ENCODE assay signal across 15 cellular contexts in genomic region chr3:66860771-66861170, GRCh38.
A peak's percentile ranks its signal among the peaks of the same experiment; 100 is the strongest.
DNase-seq lines count a peak whose midpoint lies in the region; ATAC-seq and FAIRE-seq lines count a peak whose summit lies in the region.
"Had no signal": no experiment of that assay in that cellular context is flagged by ENCODE, and none has a peak within 500 bp of the region (broad histone marks: within the 10 kb centered on the region; RNA-seq: fewer than 3 reads in every experiment).

No MANE protein-coding gene starts in this region.

- DNase-seq in RCC 7860 (ENCODE audit: low spot score) = peak; percentile 33
- peak; percentile 13 for DNase-seq in glomerular visceral epithelial cell (ENCODE audit: extremely low spot score)
- DNase-seq in A172 (ENCODE audit: low spot score) = no peak
- DNase-seq in NOMO-1 (lab: John Stamatoyannopoulos, UW; ENCODE audit: unreplicated experiment in 2 of 2) = no peak
- DNase-seq in hippocampal formation (lab: John Stamatoyannopoulos, UW) = no peak
- no peak for DNase-seq in ecto neural progenitor cell (ENCODE audit: low spot score)
- DNase-seq: Caco-2; CD8-positive, alpha-beta T cell; DND-41; GF-D8; GM23248; H7 had no signal

- peak; percentile 71 for FAIRE-seq in RCC 7860 (lab: Jason Lieb, UNC)
- FAIRE-seq: A549, GM18507 had no signal

- peak; percentile 30 for ATAC-seq in HG02798 (IDR thresholded peaks at IDR 0.05; ENCODE audit: poor library complexity, unreplicated experiment)
- ATAC-seq: A549; CD8-positive, alpha-beta T cell had no signal

Comparison
In these comparisons a context has a peak if more than half of its experiments do, and no peak if none do; other contexts are left out.
1. DNase-seq: peak in RCC 7860 (single experiment) and glomerular visceral epithelial cell (single experiment); none in A172 (single experiment), NOMO-1 (0 of 2), hippocampal formation (0 of 2) and ecto neural progenitor cell (single experiment).